In the genomic region with DNA sequence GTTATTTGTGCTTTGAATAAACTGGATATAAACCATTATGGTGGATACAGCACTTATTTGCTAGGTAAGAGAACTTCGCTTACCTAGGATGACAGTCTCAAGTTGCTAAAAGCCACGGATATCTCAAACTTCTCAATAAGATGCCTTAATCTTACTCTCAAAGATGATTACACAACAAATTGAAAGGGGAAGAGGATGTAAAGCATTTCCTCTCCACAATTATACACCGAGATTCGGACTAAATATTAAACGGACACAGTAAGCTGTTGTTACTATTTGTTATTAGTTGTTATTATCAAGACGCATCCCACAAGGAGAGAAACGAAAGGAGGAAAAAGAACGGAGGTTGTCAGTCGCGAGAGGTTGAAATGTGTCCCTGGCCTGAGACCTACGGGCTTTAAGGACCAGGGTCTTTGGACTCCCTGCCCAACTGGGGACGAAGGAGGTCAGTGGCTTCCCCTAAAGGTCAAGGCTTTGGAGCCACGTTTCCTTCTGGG, we compare ENCODE assay signal across 8 cellular contexts. TPM values are rescaled to one million over a fixed set of nuclear protein-coding genes. Genes with fewer than 3 reads are reported as not detected.
DNase-seq lines count a peak whose midpoint lies in the region; ATAC-seq and TF ChIP-seq lines count a peak whose summit lies in the region.

No MANE protein-coding gene starts in this region.

- H3K4me1 ChIP-seq in GM23338 (ENCODE audit: insufficient read depth) (peaks cover 10% of the 10 kb centered on the region; the same call in 1 of the 2 replicates), RWPE2 (ENCODE audit: insufficient read depth, poor library complexity, severe bottlenecking) (peaks cover 17% of the 10 kb centered on the region)

- no peaks in the 10 kb centered on the region for H3K9me2 ChIP-seq in GM23338 (ENCODE audit: insufficient read depth)

- H3F3A ChIP-seq in GM23338 (replicated peaks; ENCODE audit: low read depth) = no peaks in the 10 kb centered on the region

- H3K36me3 ChIP-seq in GM23338 (ENCODE audit: insufficient read depth) (no peaks in the 10 kb centered on the region), RWPE2 (ENCODE audit: low read depth) (peaks cover 15% of the 10 kb centered on the region)

- no peak for DNase-seq in AG09309 (ENCODE audit: low read depth)
- no peak for DNase-seq in GM23338 (ENCODE audit: low spot score)
- no peak for DNase-seq in RWPE2 (ENCODE audit: low spot score)
- no peak for DNase-seq in endothelial cell (ENCODE audit: low spot score)
- no peak for DNase-seq in natural killer cell treated with Interleukin-12 subunit alpha and Interleukin-12 subunit beta and Interleukin-15 and Interleukin-18, amount 100 ng/mL, for 72 hours (ENCODE audit: low spot score)
- DNase-seq in COR-L47 (lab: John Stamatoyannopoulos, UW) = no peak

- H4K20me1 ChIP-seq in GM23338 (replicated peaks; ENCODE audit: insufficient read depth) = no peaks in the 10 kb centered on the region; the same call in 1 of the 2 replicates

- H3K27ac Mint-ChIP-seq in GM23338 (peak overlapping the region; percentile 99), endothelial cell (ENCODE audit: unreplicated experiment) (peak overlapping the region; percentile 100)
- H3K27ac Mint-ChIP-seq in natural killer cell treated with Interleukin-12 subunit alpha and Interleukin-12 subunit beta and Interleukin-15 and Interleukin-18, amount 100 ng/mL, for 72 hours = peak overlapping the region; percentile 99 to 100

- H3K4me3 Mint-ChIP-seq in GM23338 = peak overlapping the region; percentile 95
- peak overlapping the region; percentile 99 for H3K4me3 Mint-ChIP-seq in endothelial cell (ENCODE audit: unreplicated experiment)
- H3K4me3 Mint-ChIP-seq in natural killer cell treated with Interleukin-12 subunit alpha and Interleukin-12 subunit beta and Interleukin-15 and Interleukin-18, amount 100 ng/mL, for 72 hours = peak overlapping the region; percentile 92

- H3K9me3 ChIP-seq in RWPE2 (ENCODE audit: severe bottlenecking) = no peaks in the 10 kb centered on the region

- peaks cover 14% of the 10 kb centered on the region for H3K27me3 Mint-ChIP-seq in GM23338 (ENCODE audit: insufficient read depth, low read depth, poor library complexity)
- H3K27me3 Mint-ChIP-seq in endothelial cell (ENCODE audit: unreplicated experiment) = peaks cover 4% of the 10 kb centered on the region
- no peaks in the 10 kb centered on the region for H3K27me3 Mint-ChIP-seq in natural killer cell treated with Interleukin-12 subunit alpha and Interleukin-12 subunit beta and Interleukin-15 and Interleukin-18, amount 100 ng/mL, for 72 hours

- no peaks in the 10 kb centered on the region; the same call in 2 of the 3 replicates for H3K36me3 Mint-ChIP-seq in GM23338 (ENCODE audit: low read depth)
- H3K36me3 Mint-ChIP-seq in endothelial cell (ENCODE audit: low read depth, unreplicated experiment) = no peaks in the 10 kb centered on the region
- no peaks in the 10 kb centered on the region for H3K36me3 Mint-ChIP-seq in natural killer cell treated with Interleukin-12 subunit alpha and Interleukin-12 subunit beta and Interleukin-15 and Interleukin-18, amount 100 ng/mL, for 72 hours

- H3K4me2 ChIP-seq in GM23338 = peak overlapping the region; percentile 79

- peaks cover 44% of the 10 kb centered on the region for H3K79me2 ChIP-seq in GM23338 (replicated peaks; ENCODE audit: insufficient read depth)

- H3K4me1 Mint-ChIP-seq in GM23338 (peaks cover 7% of the 10 kb centered on the region; the same call in 2 of the 3 replicates), endothelial cell (ENCODE audit: unreplicated experiment) (peaks cover 38% of the 10 kb centered on the region)
- peaks cover 31 to 43% of the 10 kb centered on the region in 2 donors for H3K4me1 Mint-ChIP-seq in natural killer cell treated with Interleukin-12 subunit alpha and Interleukin-12 subunit beta and Interleukin-15 and Interleukin-18, amount 100 ng/mL, for 72 hours (ENCODE audit: low read depth in 2 of 2)

- H3K4me3 ChIP-seq in AG09309 (ENCODE audit: control insufficient read depth, low read depth, low read length) (peak overlapping the region; percentile 96), GM23338 (peak overlapping the region; percentile 72), RWPE2 (ENCODE audit: severe bottlenecking) (peak overlapping the region; percentile 84)

- TF ChIP-seq CTCF in AG09309 (IDR thresholded peaks at IDR 0.05; ENCODE audit: control insufficient read depth, insufficient read depth, low read depth, low read length, missing control alignments) (no peak), GM23338 (conservative IDR thresholded peaks at IDR 0.05; ENCODE audit: low read depth in 2 of 2) (no peak), RWPE2 (IDR thresholded peaks at IDR 0.05; ENCODE audit: poor library complexity, severe bottlenecking) (no peak), endothelial cell (IDR thresholded peaks at IDR 0.05; ENCODE audit: unreplicated experiment) (no peak)

- H2AFZ ChIP-seq in GM23338 = peak overlapping the region; percentile 57

- H3K27ac ChIP-seq in GM23338 (ENCODE audit: low read depth) (0 out of 2 replicates have a peak overlapping the region, but pooled peaks have one; percentile 6), RWPE2 (ENCODE audit: poor library complexity, severe bottlenecking) (peak overlapping the region; percentile 83)

- H3K9me3 Mint-ChIP-seq in GM23338 (no peaks in the 10 kb centered on the region), endothelial cell (ENCODE audit: unreplicated experiment) (no peaks in the 10 kb centered on the region)
- no peaks in the 10 kb centered on the region for H3K9me3 Mint-ChIP-seq in natural killer cell treated with Interleukin-12 subunit alpha and Interleukin-12 subunit beta and Interleukin-15 and Interleukin-18, amount 100 ng/mL, for 72 hours

- no peaks in the 10 kb centered on the region for H3K27me3 ChIP-seq in GM23338 (ENCODE audit: insufficient read depth)
- H3K27me3 ChIP-seq in RWPE2 (ENCODE audit: insufficient read depth, poor library complexity, severe bottlenecking) = no peaks in the 10 kb centered on the region

- ATAC-seq in GM23338 (no peak), RWPE2 (ENCODE audit: low read depth) (no peak), GM19397 (IDR thresholded peaks at IDR 0.05; ENCODE audit: unreplicated experiment) (no peak), GM19324 (IDR thresholded peaks at IDR 0.05; ENCODE audit: low FRiP score, unreplicated experiment) (no peak)
- ATAC-seq in natural killer cell treated with Interleukin-12 subunit alpha and Interleukin-12 subunit beta and Interleukin-15 and Interleukin-18, amount 100 ng/mL, for 72 hours = no peak

TF ChIP-seq in GM23338, 12 proteins besides CTCF, POLR2A, EP300 and RAD21 (continues in another document):
- TF ChIP-seq JUNB (IDR thresholded peaks at IDR 0.05; ENCODE audit: unreplicated experiment) = no peak
- TF ChIP-seq, protein P1, sequence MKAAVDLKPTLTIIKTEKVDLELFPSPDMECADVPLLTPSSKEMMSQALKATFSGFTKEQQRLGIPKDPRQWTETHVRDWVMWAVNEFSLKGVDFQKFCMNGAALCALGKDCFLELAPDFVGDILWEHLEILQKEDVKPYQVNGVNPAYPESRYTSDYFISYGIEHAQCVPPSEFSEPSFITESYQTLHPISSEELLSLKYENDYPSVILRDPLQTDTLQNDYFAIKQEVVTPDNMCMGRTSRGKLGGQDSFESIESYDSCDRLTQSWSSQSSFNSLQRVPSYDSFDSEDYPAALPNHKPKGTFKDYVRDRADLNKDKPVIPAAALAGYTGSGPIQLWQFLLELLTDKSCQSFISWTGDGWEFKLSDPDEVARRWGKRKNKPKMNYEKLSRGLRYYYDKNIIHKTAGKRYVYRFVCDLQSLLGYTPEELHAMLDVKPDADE (IDR thresholded peaks at IDR 0.05) = no peak

RNA-seq across cellular contexts. Expression of gene ZNF106, which starts 0.6 kb away (rescaled TPM):
- total RNA-seq in GM23338 (2014; rRNA removed; shearing (Covaris generic)) = 46.5 and 48.0 TPM in 2 replicates
- 39.6 and 53.7 TPM in 2 replicates for polyA plus RNA-seq in GM23338 (2016; fragmentation: Nextera tagmentation; extraction: Ambion mirVana)
- total RNA-seq in endothelial cell (ENCODE audit: unreplicated experiment) = 56.3 TPM
- total RNA-seq in natural killer cell treated with Interleukin-12 subunit alpha and Interleukin-12 subunit beta and Interleukin-15 and Interleukin-18, amount 100 ng/mL, for 72 hours = 10 to 100 TPM; 53.5 to 55.9 TPM

RNA-seq across cellular contexts. Expression of gene SNAP23, which starts 5.1 kb away (rescaled TPM):
- total RNA-seq in GM23338 (2014; rRNA removed; shearing (Covaris generic)) = 75.8 and 88.1 TPM in 2 replicates
- polyA plus RNA-seq in GM23338 (2016; fragmentation: Nextera tagmentation; extraction: Ambion mirVana) = 53.5 and 58.8 TPM in 2 replicates
- total RNA-seq in endothelial cell (ENCODE audit: unreplicated experiment) = 121 TPM
- total RNA-seq in natural killer cell treated with Interleukin-12 subunit alpha and Interleukin-12 subunit beta and Interleukin-15 and Interleukin-18, amount 100 ng/mL, for 72 hours = 10 to 100 TPM; 59.2 to 72.6 TPM

RNA-seq across cellular contexts. Expression of gene LRRC57, which starts 58.3 kb away (rescaled TPM):
- 9.0 and 19.5 TPM in 2 replicates for total RNA-seq in GM23338 (2014; rRNA removed; shearing (Covaris generic))
- 3.9 and 5.4 TPM in 2 replicates for polyA plus RNA-seq in GM23338 (2016; fragmentation: Nextera tagmentation; extraction: Ambion mirVana)
- total RNA-seq in endothelial cell (ENCODE audit: unreplicated experiment) = 32.7 TPM
- 10 to 100 TPM; 25.4 to 41.3 TPM for total RNA-seq in natural killer cell treated with Interleukin-12 subunit alpha and Interleukin-12 subunit beta and Interleukin-15 and Interleukin-18, amount 100 ng/mL, for 72 hours

RNA-seq across cellular contexts. Expression of gene HAUS2, which starts 58.3 kb away (rescaled TPM):
- 30.9 and 78.6 TPM in 2 replicates for total RNA-seq in GM23338 (2014; rRNA removed; shearing (Covaris generic))
- 32.7 and 39.1 TPM in 2 replicates for polyA plus RNA-seq in GM23338 (2016; fragmentation: Nextera tagmentation; extraction: Ambion mirVana)
- total RNA-seq in endothelial cell (ENCODE audit: unreplicated experiment) = 23.5 TPM
- 10 to 100 TPM; 29.4 to 36.4 TPM for total RNA-seq in natural killer cell treated with Interleukin-12 subunit alpha and Interleukin-12 subunit beta and Interleukin-15 and Interleukin-18, amount 100 ng/mL, for 72 hours
